ENCODE assay signal across 8 cellular contexts in the genomic region with DNA sequence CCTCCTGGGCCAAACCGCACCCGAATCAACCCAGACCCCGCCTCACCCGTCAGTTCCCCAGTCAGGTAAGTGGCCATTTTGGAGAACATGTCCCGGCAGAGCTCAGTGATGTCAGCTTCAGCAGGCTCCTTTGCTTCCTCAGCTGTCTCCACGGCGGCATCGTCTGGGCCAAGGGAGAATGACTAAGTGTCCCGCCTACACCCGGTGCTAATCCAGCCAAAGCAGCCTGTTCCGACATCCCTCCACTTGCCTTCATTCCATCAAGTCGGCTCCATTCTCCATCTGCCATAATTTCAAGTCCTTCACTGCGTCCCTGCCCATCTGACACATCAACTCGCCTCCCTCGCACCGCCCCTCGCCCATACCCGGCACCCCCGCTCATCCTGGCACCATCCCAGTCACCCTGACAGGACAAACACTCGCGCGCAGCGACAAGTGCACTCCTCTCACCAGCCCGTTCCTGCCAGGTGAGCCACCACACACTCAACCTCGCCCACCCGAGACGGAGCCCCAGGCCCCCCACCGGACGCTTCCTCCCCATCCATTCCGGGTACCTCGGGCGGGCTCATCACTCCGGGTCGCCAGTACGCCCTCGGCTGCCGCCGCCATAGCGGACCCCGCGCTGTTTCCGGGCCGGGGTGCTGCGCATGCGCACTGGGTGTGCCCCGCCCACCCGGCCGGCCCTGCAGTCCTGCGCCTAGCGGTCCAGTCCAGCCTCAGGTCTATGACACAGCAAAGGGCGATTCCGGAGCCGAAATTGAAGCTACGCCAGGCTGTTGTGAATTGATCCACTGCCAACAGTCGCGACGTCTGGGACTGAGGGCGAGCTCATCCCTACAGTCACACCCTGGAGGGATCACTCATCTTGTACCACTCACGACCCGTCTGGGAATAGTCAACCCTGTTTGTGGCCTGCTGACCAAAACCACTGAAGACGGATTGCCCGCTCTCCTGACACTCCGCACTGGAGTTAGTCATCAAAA. TPM values are rescaled to one million over a fixed set of nuclear protein-coding genes. Genes with fewer than 3 reads are reported as not detected.
DNase-seq lines count a peak whose midpoint lies in the region; ATAC-seq and TF ChIP-seq lines count a peak whose summit lies in the region.

A gene (minus strand): TSS at position 630 of the 983 bp plus-strand sequence. CDS start 21 bp downstream, at position 609.

- peaks cover 15% of the 10 kb centered on the region for H3K27me3 Mint-ChIP-seq in GM23338 (ENCODE audit: insufficient read depth, low read depth, poor library complexity)
- H3K27me3 Mint-ChIP-seq in stimulated activated naive CD8-positive, alpha-beta T cell treated with anti-CD3 and anti-CD28 coated beads, Interleukin-15, amount 100 ng/mL, for 72 hours = no peaks in the 10 kb centered on the region

- no peaks in the 10 kb centered on the region; the same call in none of the 2 replicates for H3K36me3 ChIP-seq in GM23338 (ENCODE audit: insufficient read depth)
- no peaks in the 10 kb centered on the region for H3K36me3 ChIP-seq in neural cell (ENCODE audit: insufficient read depth, low read length)

- H3K9me2 ChIP-seq in GM23338 (ENCODE audit: insufficient read depth) (no peaks in the 10 kb centered on the region), neural cell (ENCODE audit: insufficient read depth, low read length) (no peaks in the 10 kb centered on the region)

- H3K4me2 ChIP-seq in GM23338 (peak within 1 kb of the TSS; percentile 90), neural cell (ENCODE audit: low read length) (peak within 1 kb of the TSS; percentile 71)

- no peaks in the 10 kb centered on the region; the same call in 2 of the 3 replicates for H3K9me3 Mint-ChIP-seq in GM23338
- H3K9me3 Mint-ChIP-seq in stimulated activated naive CD8-positive, alpha-beta T cell treated with anti-CD3 and anti-CD28 coated beads, Interleukin-15, amount 100 ng/mL, for 72 hours = no peaks in the 10 kb centered on the region

- H3K4me1 Mint-ChIP-seq in GM23338 = peaks cover 16% of the 10 kb centered on the region
- peaks cover 25% of the 10 kb centered on the region for H3K4me1 Mint-ChIP-seq in stimulated activated naive CD8-positive, alpha-beta T cell treated with anti-CD3 and anti-CD28 coated beads, Interleukin-15, amount 100 ng/mL, for 72 hours

- peak within 1 kb of the TSS; percentile 96 for H3K27ac Mint-ChIP-seq in GM23338
- H3K27ac Mint-ChIP-seq in stimulated activated naive CD8-positive, alpha-beta T cell treated with anti-CD3 and anti-CD28 coated beads, Interleukin-15, amount 100 ng/mL, for 72 hours = peak within 1 kb of the TSS; percentile 97 to 99

- H3K36me3 Mint-ChIP-seq in GM23338 (ENCODE audit: low read depth) = peaks cover 8% of the 10 kb centered on the region

- peak; percentile 96 for ATAC-seq in GM23338
- peak; percentile 93 for ATAC-seq in stimulated activated naive CD8-positive, alpha-beta T cell treated with anti-CD3 and anti-CD28 coated beads, Interleukin-15, amount 100 ng/mL, for 72 hours

- peaks cover 46% of the 10 kb centered on the region for H3K79me2 ChIP-seq in GM23338 (replicated peaks; ENCODE audit: insufficient read depth)
- H3K79me2 ChIP-seq in neural cell (replicated peaks; ENCODE audit: insufficient read depth, low read length) = peaks cover 41% of the 10 kb centered on the region

- H3K9ac ChIP-seq in neural cell (ENCODE audit: low read length) = peak within 1 kb of the TSS; percentile 98

- peaks cover 14% of the 10 kb centered on the region for H3K4me1 ChIP-seq in GM23338 (ENCODE audit: insufficient read depth)

- no peak for TF ChIP-seq RAD21 in neural cell (conservative IDR thresholded peaks at IDR 0.05)

- TF ChIP-seq CTCF in GM23338 (conservative IDR thresholded peaks at IDR 0.05; ENCODE audit: low read depth in 2 of 2) (no peak), LNCaP clone FGC (IDR thresholded peaks at IDR 0.05; ENCODE audit: control insufficient read depth, extremely low read depth, insufficient read depth) (no peak), neural cell (IDR thresholded peaks at IDR 0.05; ENCODE audit: poor library complexity, severe bottlenecking) (no peak)

- H3K27me3 ChIP-seq in GM23338 (ENCODE audit: insufficient read depth) (no peaks in the 10 kb centered on the region), neural cell (ENCODE audit: insufficient read depth, low read depth, low read length) (no peaks in the 10 kb centered on the region)

- H3K4me3 Mint-ChIP-seq in GM23338 = peak within 1 kb of the TSS; percentile 98
- H3K4me3 Mint-ChIP-seq in stimulated activated naive CD8-positive, alpha-beta T cell treated with anti-CD3 and anti-CD28 coated beads, Interleukin-15, amount 100 ng/mL, for 72 hours = peak within 1 kb of the TSS; percentile 94 to 96

- peak within 1 kb of the TSS; percentile 99 for H2AFZ ChIP-seq in GM23338
- H2AFZ ChIP-seq in neural cell (ENCODE audit: low read depth, low read length) = peak within 1 kb of the TSS; percentile 99

- peak; percentile 63 for TF ChIP-seq EP300 in neural cell (conservative IDR thresholded peaks at IDR 0.05; ENCODE audit: poor library complexity, severe bottlenecking)

- H3F3A ChIP-seq in GM23338 (replicated peaks; ENCODE audit: low read depth) (0 out of 2 replicates have a peak, but pooled peaks cover 5% of the 10 kb centered on the region), neural cell (ENCODE audit: insufficient read depth, low read length, poor library complexity, severe bottlenecking) (no peaks in the 10 kb centered on the region)

- H3K4me3 ChIP-seq in GM23338 (peak within 1 kb of the TSS; percentile 100), LNCaP clone FGC (ENCODE audit: low read depth, low read length) (peak within 1 kb of the TSS; percentile 73), neural cell (ENCODE audit: low read length) (peak within 1 kb of the TSS; percentile 91)

- no peaks in the 10 kb centered on the region for H3K9me3 ChIP-seq in neural cell (ENCODE audit: low read length)

- DNase-seq in EL (peak; percentile 90), GM23338 (ENCODE audit: low spot score) (peak; percentile 84), LNCaP clone FGC (ENCODE audit: low read depth) (peak; percentile 44), SHP77 (lab: John Stamatoyannopoulos, UW) (peak; percentile 58 to 72), activated gamma-delta T cell (lab: John Stamatoyannopoulos, UW) (peak; percentile 75), fibroblast of the conjunctiva (ENCODE audit: low read depth) (peak; percentile 81)
- DNase-seq in stimulated activated naive CD8-positive, alpha-beta T cell treated with anti-CD3 and anti-CD28 coated beads, Interleukin-15, amount 100 ng/mL, for 72 hours = peak; percentile 91 to 94

- no peaks in the 10 kb centered on the region; the same call in 1 of the 2 replicates for H4K20me1 ChIP-seq in GM23338 (replicated peaks; ENCODE audit: insufficient read depth)
- no peaks in the 10 kb centered on the region for H4K20me1 ChIP-seq in neural cell (ENCODE audit: insufficient read depth)

- H3K27ac ChIP-seq in GM23338 (ENCODE audit: low read depth) = peak within 1 kb of the TSS; percentile 89
- H3K27ac ChIP-seq in neural cell (ENCODE audit: low read length) = peak within 1 kb of the TSS; percentile 99

TF ChIP-seq in GM23338, 12 proteins besides CTCF, POLR2A, EP300 and RAD21 (continues in another document):
- peak; percentile 97 for TF ChIP-seq POLR2AphosphoS5 (IDR thresholded peaks at IDR 0.05; ENCODE audit: low read depth)

TF ChIP-seq in neural cell, 6 proteins besides CTCF, POLR2A, EP300 and RAD21:
- peak; percentile 72 for TF ChIP-seq MXI1 (conservative IDR thresholded peaks at IDR 0.05; ENCODE audit: poor library complexity, severe bottlenecking)
- no peak for TF ChIP-seq EZH2 (IDR thresholded peaks at IDR 0.05; ENCODE audit: borderline replicate concordance, insufficient read depth, low read length, poor library complexity, severe bottlenecking)
- TF ChIP-seq, protein P1, sequence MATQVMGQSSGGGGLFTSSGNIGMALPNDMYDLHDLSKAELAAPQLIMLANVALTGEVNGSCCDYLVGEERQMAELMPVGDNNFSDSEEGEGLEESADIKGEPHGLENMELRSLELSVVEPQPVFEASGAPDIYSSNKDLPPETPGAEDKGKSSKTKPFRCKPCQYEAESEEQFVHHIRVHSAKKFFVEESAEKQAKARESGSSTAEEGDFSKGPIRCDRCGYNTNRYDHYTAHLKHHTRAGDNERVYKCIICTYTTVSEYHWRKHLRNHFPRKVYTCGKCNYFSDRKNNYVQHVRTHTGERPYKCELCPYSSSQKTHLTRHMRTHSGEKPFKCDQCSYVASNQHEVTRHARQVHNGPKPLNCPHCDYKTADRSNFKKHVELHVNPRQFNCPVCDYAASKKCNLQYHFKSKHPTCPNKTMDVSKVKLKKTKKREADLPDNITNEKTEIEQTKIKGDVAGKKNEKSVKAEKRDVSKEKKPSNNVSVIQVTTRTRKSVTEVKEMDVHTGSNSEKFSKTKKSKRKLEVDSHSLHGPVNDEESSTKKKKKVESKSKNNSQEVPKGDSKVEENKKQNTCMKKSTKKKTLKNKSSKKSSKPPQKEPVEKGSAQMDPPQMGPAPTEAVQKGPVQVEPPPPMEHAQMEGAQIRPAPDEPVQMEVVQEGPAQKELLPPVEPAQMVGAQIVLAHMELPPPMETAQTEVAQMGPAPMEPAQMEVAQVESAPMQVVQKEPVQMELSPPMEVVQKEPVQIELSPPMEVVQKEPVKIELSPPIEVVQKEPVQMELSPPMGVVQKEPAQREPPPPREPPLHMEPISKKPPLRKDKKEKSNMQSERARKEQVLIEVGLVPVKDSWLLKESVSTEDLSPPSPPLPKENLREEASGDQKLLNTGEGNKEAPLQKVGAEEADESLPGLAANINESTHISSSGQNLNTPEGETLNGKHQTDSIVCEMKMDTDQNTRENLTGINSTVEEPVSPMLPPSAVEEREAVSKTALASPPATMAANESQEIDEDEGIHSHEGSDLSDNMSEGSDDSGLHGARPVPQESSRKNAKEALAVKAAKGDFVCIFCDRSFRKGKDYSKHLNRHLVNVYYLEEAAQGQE (IDR thresholded peaks at IDR 0.05; ENCODE audit: borderline replicate concordance) = peak; percentile 93
- peak; percentile 95 for TF ChIP-seq POLR2AphosphoS5 (IDR thresholded peaks at IDR 0.05)
- TF ChIP-seq SMC3 (conservative IDR thresholded peaks at IDR 0.05; ENCODE audit: poor library complexity) = no peak
- peak; percentile 94 for TF ChIP-seq TAF1 (IDR thresholded peaks at IDR 0.05; ENCODE audit: low read depth)
TF ChIP-seq in neural cell: peak in this region for 4.

RNA-seq across cellular contexts. Expression of the gene that starts here (rescaled TPM):
- 68.4 and 72.8 TPM in 2 replicates for total RNA-seq in GM23338 (2014; rRNA removed; shearing (Covaris generic))
- polyA plus RNA-seq in GM23338 (2016; fragmentation: Nextera tagmentation; extraction: Ambion mirVana) (69.0 and 69.6 TPM in 2 replicates), neural cell (262 and 299 TPM in 2 replicates)
- 97.6 and 117 TPM in 2 replicates for polyA minus RNA-seq in neural cell

Comparison
In these comparisons a context has a peak if more than half of its experiments do, and no peak if none do; other contexts are left out.
1. Peak in every context shown above with its lines: DNase-seq, ATAC-seq, H3K4me3 ChIP-seq and H3K27ac ChIP-seq.